In the genomic region with DNA sequence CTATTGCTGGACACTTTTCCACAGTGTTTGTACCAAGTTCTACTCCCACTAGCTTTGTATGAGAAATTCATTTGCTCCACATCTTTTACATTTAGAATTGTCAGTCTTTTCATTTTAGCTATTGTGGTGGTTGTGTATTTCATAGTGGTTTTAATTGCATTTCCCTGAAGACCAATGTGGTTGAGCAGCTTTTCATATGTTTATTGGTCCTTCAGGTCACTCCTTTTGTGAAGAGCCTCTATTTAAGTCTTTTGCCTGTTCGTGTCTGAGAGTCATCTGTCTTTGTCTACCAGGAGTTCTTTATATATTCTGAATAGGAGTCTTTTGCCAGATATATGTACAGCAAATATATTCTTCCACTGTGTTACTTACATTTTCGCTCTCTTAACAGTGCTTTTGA, we compare ENCODE assay signal across 22 cellular contexts.
"Had no signal": no experiment of that assay in that cellular context is flagged by ENCODE, and none has a peak within 500 bp of the region (broad histone marks: within the 10 kb centered on the region; RNA-seq: fewer than 3 reads in every experiment).

No MANE protein-coding gene starts in this region.

- H3K9ac ChIP-seq: neural progenitor cell, parathyroid adenoma had no signal

- H3K36me3 Mint-ChIP-seq: neural progenitor cell had no signal

- H3K27ac ChIP-seq: cardiac muscle cell, esophagus muscularis mucosa, neural progenitor cell, parathyroid adenoma, sigmoid colon, thoracic aorta, upper lobe of left lung had no signal

- H3K9me3 Mint-ChIP-seq: activated B cell treated with CpG ODN at 0.5 μM for 24 hours; activated CD8-positive, alpha-beta T cell treated with anti-CD3 and anti-CD28 coated beads for 36 hours; activated naive CD8-positive, alpha-beta T cell treated with anti-CD3 and anti-CD28 coated beads for 36 hours; activated T-helper 17 cell treated with anti-CD3 and anti-CD28 coated beads, Interleukin-2, amount 50 U/mL, for 72 hours; dendritic cell treated with granulocyte-macrophage colony-stimulating factor and Interleukin-4, amounts not matched to agents 40 ng/mL and 50 ng/mL, for 4 days; naive B cell; neural progenitor cell; stimulated activated memory B cell treated with anti-CD40 and anti-IgM and Interleukin-4, amounts not matched to agents 10 μg/mL and 1 μg/mL and 100 μg/mL, for 72 hours had no signal

- H3K4me1 Mint-ChIP-seq: activated B cell treated with CpG ODN at 0.5 μM for 24 hours; activated naive CD8-positive, alpha-beta T cell treated with anti-CD3 and anti-CD28 coated beads for 36 hours; activated T-helper 17 cell treated with anti-CD3 and anti-CD28 coated beads, Interleukin-2, amount 50 U/mL, for 72 hours; memory B cell; naive B cell; stimulated activated memory B cell treated with anti-CD40 and anti-IgM and Interleukin-4, amounts not matched to agents 10 μg/mL and 1 μg/mL and 100 μg/mL, for 72 hours had no signal

- H3K27me3 ChIP-seq: cardiac muscle cell, esophagus muscularis mucosa, neural progenitor cell, sigmoid colon, upper lobe of left lung had no signal

- ATAC-seq: activated CD8-positive, alpha-beta T cell treated with anti-CD3 and anti-CD28 coated beads for 36 hours; activated T-helper 17 cell treated with anti-CD3 and anti-CD28 coated beads, Interleukin-2, amount 50 U/mL, for 72 hours; mucosa of descending colon; stimulated activated memory B cell treated with anti-CD40 and anti-IgM and Interleukin-4, amounts not matched to agents 10 μg/mL and 1 μg/mL and 100 μg/mL, for 72 hours had no signal

- DNase-seq: activated B cell treated with CpG ODN at 0.5 μM for 24 hours; activated CD4-positive, alpha-beta T cell treated with anti-CD3 and anti-CD28 coated beads for 48 hours; activated CD8-positive, alpha-beta T cell treated with anti-CD3 and anti-CD28 coated beads for 36 hours; activated naive CD4-positive, alpha-beta T cell; activated naive CD8-positive, alpha-beta T cell treated with anti-CD3 and anti-CD28 coated beads for 36 hours; activated T-cell treated with anti-CD3 and anti-CD28 coated beads, Interleukin-2, amount 50 U/mL, for 1 hour; amniotic stem cell; effector CD8-positive, alpha-beta T cell; mucosa of descending colon; naive B cell; sigmoid colon; stimulated activated CD4-positive, alpha-beta T cell treated with anti-CD3 and anti-CD28 coated beads, Interleukin-4, amount 100 ng/mL, for 4 hours; upper lobe of left lung had no signal

- H3K27ac Mint-ChIP-seq: activated B cell treated with CpG ODN at 0.5 μM for 24 hours; activated CD8-positive, alpha-beta T cell treated with anti-CD3 and anti-CD28 coated beads for 36 hours; activated naive CD8-positive, alpha-beta T cell treated with anti-CD3 and anti-CD28 coated beads for 36 hours; activated T-helper 17 cell treated with anti-CD3 and anti-CD28 coated beads, Interleukin-2, amount 50 U/mL, for 72 hours; dendritic cell treated with granulocyte-macrophage colony-stimulating factor and Interleukin-4, amounts not matched to agents 40 ng/mL and 50 ng/mL, for 4 days; memory B cell; neural progenitor cell; stimulated activated memory B cell treated with anti-CD40 and anti-IgM and Interleukin-4, amounts not matched to agents 10 μg/mL and 1 μg/mL and 100 μg/mL, for 72 hours had no signal

- H3K36me3 ChIP-seq: neural progenitor cell, thoracic aorta had no signal

- H3K9me3 ChIP-seq: esophagus muscularis mucosa, mucosa of descending colon, sigmoid colon, thoracic aorta, upper lobe of left lung had no signal

- H3K4me3 Mint-ChIP-seq: activated B cell treated with CpG ODN at 0.5 μM for 24 hours; activated CD8-positive, alpha-beta T cell treated with anti-CD3 and anti-CD28 coated beads for 36 hours; activated naive CD8-positive, alpha-beta T cell treated with anti-CD3 and anti-CD28 coated beads for 36 hours; activated T-helper 17 cell treated with anti-CD3 and anti-CD28 coated beads, Interleukin-2, amount 50 U/mL, for 72 hours; dendritic cell treated with granulocyte-macrophage colony-stimulating factor and Interleukin-4, amounts not matched to agents 40 ng/mL and 50 ng/mL, for 4 days; memory B cell; neural progenitor cell; stimulated activated memory B cell treated with anti-CD40 and anti-IgM and Interleukin-4, amounts not matched to agents 10 μg/mL and 1 μg/mL and 100 μg/mL, for 72 hours had no signal

- H3K4me3 ChIP-seq: cardiac muscle cell, esophagus muscularis mucosa, mucosa of descending colon, neural progenitor cell, sigmoid colon, thoracic aorta, upper lobe of left lung had no signal

- H3K27me3 Mint-ChIP-seq: activated B cell treated with CpG ODN at 0.5 μM for 24 hours; activated CD8-positive, alpha-beta T cell treated with anti-CD3 and anti-CD28 coated beads for 36 hours; activated naive CD8-positive, alpha-beta T cell treated with anti-CD3 and anti-CD28 coated beads for 36 hours; activated T-helper 17 cell treated with anti-CD3 and anti-CD28 coated beads, Interleukin-2, amount 50 U/mL, for 72 hours; dendritic cell treated with granulocyte-macrophage colony-stimulating factor and Interleukin-4, amounts not matched to agents 40 ng/mL and 50 ng/mL, for 4 days; memory B cell; naive B cell; stimulated activated memory B cell treated with anti-CD40 and anti-IgM and Interleukin-4, amounts not matched to agents 10 μg/mL and 1 μg/mL and 100 μg/mL, for 72 hours had no signal

- H3K4me1 ChIP-seq: esophagus muscularis mucosa, parathyroid adenoma, sigmoid colon, upper lobe of left lung had no signal
